In genomic region chr19:879711-880438, GRCh38 we compare ENCODE assay signal across 28 cellular contexts. TPM values are rescaled to one million over a fixed set of nuclear protein-coding genes. Genes with fewer than 3 reads are reported as not detected.
DNase-seq lines count a peak whose midpoint lies in the region; ATAC-seq, FAIRE-seq and TF ChIP-seq lines count a peak whose summit lies in the region.
"Had no signal": no experiment of that assay in that cellular context is flagged by ENCODE, and none has a peak within 500 bp of the region (broad histone marks: within the 10 kb centered on the region; RNA-seq: fewer than 3 reads in every experiment).

No MANE protein-coding gene starts in this region.

- H3K9me1 ChIP-seq in K562 (ENCODE audit: control insufficient read depth, insufficient read depth, low read length), result no peaks in the 10 kb centered on the region

- TF ChIP-seq EP300 in K562 (IDR thresholded peaks at IDR 0.05; ENCODE audit: low read length), result no peak

- dilution Hi-C loops in mammary epithelial cell (cut with HindIII; ENCODE audit: low sequenced_read_pairs), result no loop called here

- no peaks in the 10 kb centered on the region; the same call in 1 of the 2 replicates for H4K20me1 ChIP-seq in K562 (replicated peaks; ENCODE audit: control insufficient read depth, insufficient read depth, low read length)
- no peaks in the 10 kb centered on the region for H4K20me1 ChIP-seq in mammary epithelial cell (ENCODE audit: insufficient read depth, low read length)

- WGBS in K562 (ENCODE audit: insufficient coverage, low coverage, missing lambda C conversion rate), result 86% methylated on average over 25 of the region's 37 CpGs
- WGBS in mammary epithelial cell (ENCODE audit: low coverage, missing lambda C conversion rate), result 93% methylated on average over 20 of the region's 37 CpGs

- H3K4me1 ChIP-seq in K562 (replicated peaks in 1 of 2; ENCODE audit: control insufficient read depth in 2 of 2, insufficient read depth in 2 of 2, low read length in 2 of 2) (peaks cover 0 to 42% of the 10 kb centered on the region in 2 experiments; a peak in 2 of 5 replicates), upper lobe of right lung (no peaks in the 10 kb centered on the region), mammary epithelial cell (ENCODE audit: insufficient read depth, low read length) (peaks cover 12% of the 10 kb centered on the region)
- H3K4me1 ChIP-seq: BLaER1, SJSA1 had no signal

- no peaks in the 10 kb centered on the region for H3K27me3 ChIP-seq in H7 (ENCODE audit: control insufficient read depth, insufficient read depth, low read length)
- H3K27me3 ChIP-seq in K562 (ENCODE audit: control insufficient read depth in 2 of 2, insufficient read depth in 2 of 2, low read length in 2 of 2), result no peaks in the 10 kb centered on the region
- H3K27me3 ChIP-seq in upper lobe of right lung, result no peaks in the 10 kb centered on the region
- H3K27me3 ChIP-seq in mammary epithelial cell (ENCODE audit: insufficient read depth, low read length), result no peaks in the 10 kb centered on the region
- H3K27me3 ChIP-seq: BLaER1, SJSA1 had no signal

- no peak for TF ChIP-seq CTCF in K562 (IDR thresholded peaks at IDR 0.05 in 2 of 3, conservative IDR thresholded peaks at IDR 0.05 in 1 of 3; ENCODE audit: insufficient read depth in 2 of 3, low read depth in 1 of 3, low read length in 3 of 3)
- TF ChIP-seq CTCF in upper lobe of right lung (IDR thresholded peaks at IDR 0.05), result no peak
- no peak for TF ChIP-seq CTCF in mammary epithelial cell (conservative IDR thresholded peaks at IDR 0.05 in 1 of 2, IDR thresholded peaks at IDR 0.05 in 1 of 2; ENCODE audit: extremely low read depth in 1 of 2, insufficient read depth in 1 of 2, low read depth in 1 of 2, low read length in 2 of 2)

- TF ChIP-seq POLR2A in K562 (conservative IDR thresholded peaks at IDR 0.05), result no peak

- H3K4me2 ChIP-seq in K562 (ENCODE audit: insufficient read depth, low read length), result no peak overlapping the region
- no peak overlapping the region for H3K4me2 ChIP-seq in mammary epithelial cell (ENCODE audit: insufficient read depth, low read depth, low read length)
- H3K4me2 ChIP-seq: BLaER1, KMS-11, PC-9 had no signal

- BruUV-seq in K562 (replicated peaks; lab: Mats Ljungman, UMichigan), result no TSS peak
- no TSS peak for BruUV-seq in mammary epithelial cell (replicated peaks; lab: Mats Ljungman, UMichigan)

- H3K27ac ChIP-seq in K562 (ENCODE audit: extremely low read depth, low read depth, low read length) (no peak overlapping the region), upper lobe of right lung (no peak overlapping the region), mammary epithelial cell (ENCODE audit: insufficient read depth, low read depth, low read length) (no peak overlapping the region)
- H3K27ac ChIP-seq: BLaER1, KMS-11, PC-9, SJSA1 had no signal

- in situ Hi-C loops in K562 (cut with MboI), result no loop called here
- in situ Hi-C loops in mammary epithelial cell (cut with MboI; ENCODE audit: low sequenced_read_pairs in 2 of 2), result no loop called here

- DNase-seq in H7 (peak; percentile 77), K562 (ENCODE audit: extremely low read depth in 1 of 4, low spot score in 3 of 4) (peak in 1 of 4 experiments; percentile 39), left lobe of liver (ENCODE audit: low spot score) (no peak), upper lobe of right lung (peak; percentile 66), mammary epithelial cell (no peak)
- DNase-seq: CD4-positive, CD25-positive, alpha-beta regulatory T cell; DMS153; DND-41; IMR-90; MM.1S; NCI-H1417; NCI-H1694; NCI-H2029 treated with DMSO at 0.1 percent for 48 hours; NCI-H526 treated with DMSO at 0.1 percent for 48 hours; PC-9; Right ventricle myocardium superior had no signal

- H3K4me3 ChIP-seq in H7 (ENCODE audit: insufficient read depth, low read depth, low read length) (no peak overlapping the region), K562 (no peak overlapping the region), upper lobe of right lung (no peak overlapping the region), mammary epithelial cell (replicated peaks in 1 of 3; ENCODE audit: insufficient read depth in 1 of 3, low read depth in 2 of 3, low read length in 3 of 3) (no peak overlapping the region)
- H3K4me3 ChIP-seq: BLaER1, PC-9, SJSA1 had no signal

- H3K9me3 ChIP-seq in K562 (replicated peaks; ENCODE audit: control insufficient read depth, insufficient read depth, low read depth, low read length), result no peaks in the 10 kb centered on the region
- no peaks in the 10 kb centered on the region for H3K9me3 ChIP-seq in upper lobe of right lung
- H3K9me3 ChIP-seq in mammary epithelial cell (replicated peaks; ENCODE audit: insufficient read depth, low read length), result no peaks in the 10 kb centered on the region
- H3K9me3 ChIP-seq: BLaER1, SJSA1 had no signal

- ATAC-seq in K562 (peak; percentile 46), left lobe of liver (peak; percentile 8), upper lobe of right lung (no peak), GM21515 (IDR thresholded peaks at IDR 0.05; ENCODE audit: unreplicated experiment) (no peak), HG02884 (IDR thresholded peaks at IDR 0.05; ENCODE audit: unreplicated experiment) (no peak)

- POLR2A ChIA-PET in K562 (lab: Yijun Ruan, JAX), result interaction anchor here (0.6 to 3.1 kb wide), 6 partner anchors 11 to 363 kb away, joined by 3 to 11 read pairs (median 4); partner anchors contain the start of gene PTBP1

- H3K9ac ChIP-seq in K562 (ENCODE audit: insufficient read depth in 1 of 2, low read depth in 2 of 2, low read length in 2 of 2), result no peak overlapping the region
- H3K9ac ChIP-seq in mammary epithelial cell (ENCODE audit: insufficient read depth, low read length), result no peak overlapping the region
- H3K9ac ChIP-seq: BLaER1, KMS-11 had no signal

- no peak for TF ChIP-seq RAD21 in K562 (CRISPR knock-in tag; conservative IDR thresholded peaks at IDR 0.05 in 1 of 2, IDR thresholded peaks at IDR 0.05 in 1 of 2)

- no peak for FAIRE-seq in K562 (lab: Jason Lieb, UNC)
- FAIRE-seq: A204.1, GM18507, H1 had no signal

- H3K79me2 ChIP-seq in K562 (ENCODE audit: control insufficient read depth, insufficient read depth, low read length) (no peaks in the 10 kb centered on the region), mammary epithelial cell (ENCODE audit: insufficient read depth, low read length) (no peaks in the 10 kb centered on the region)

- H3K36me3 ChIP-seq in H7 (replicated peaks; ENCODE audit: control insufficient read depth, insufficient read depth, low read length) (peaks cover 5% of the 10 kb centered on the region), K562 (ENCODE audit: control insufficient read depth, insufficient read depth, low read length) (peaks cover 64% of the 10 kb centered on the region), upper lobe of right lung (peaks cover 54% of the 10 kb centered on the region), mammary epithelial cell (ENCODE audit: insufficient read depth, low read length) (no peaks in the 10 kb centered on the region)

- H2AFZ ChIP-seq in K562 (ENCODE audit: low read depth, low read length) (no peak overlapping the region), mammary epithelial cell (ENCODE audit: low read depth, low read length) (no peak overlapping the region)
- H2AFZ ChIP-seq: PC-9 had no signal

- CTCF ChIA-PET in K562 (lab: Yijun Ruan, JAX; ENCODE audit: low intra/inter-chr PET ratio), result no interaction called here
- CTCF ChIA-PET in mammary epithelial cell (lab: Charles Lee; ENCODE audit: low non-redundant PET), result no interaction called here

- intact Hi-C loops in K562 (cut with micrococcal nuclease) (no loop called here), upper lobe of right lung (cut with DNase I) (no loop called here), mammary epithelial cell (cut with micrococcal nuclease) (no loop called here)

RNA-seq across cellular contexts. Expression of gene MED16, which starts 13.1 kb away (rescaled TPM):
- total RNA-seq in H7 (2014; rRNA removed; shearing (Covaris generic)), result 29.5 and 36.2 TPM in 2 replicates
- total RNA-seq in K562 (2011; cell fraction: chromatin; rRNA removed; ENCODE audit: low replicate concordance), result 28.6 and 108 TPM in 2 replicates
- total RNA-seq in K562 (2011; cell fraction: nucleolus; rRNA removed), result 71.0 and 80.0 TPM in 2 replicates
- total RNA-seq in K562 (2011; cell fraction: nucleoplasm; rRNA removed), result 33.8 and 41.3 TPM in 2 replicates
- 15.6 and 22.1 TPM in 2 replicates for total RNA-seq in K562 (2014; rRNA removed)
- 1.2 and 1.8 TPM in 2 replicates for total RNA-seq in K562 (2014; rRNA removed; fragmentation: Illumina TruSeq; extraction: Trizol)
- total RNA-seq in K562 (2015; rRNA removed; fragmentation: Illumina TruSeq; extraction: Trizol), result 8.6 and 9.3 TPM in 2 replicates
- total RNA-seq in K562 (2021), result 59.6 and 59.9 TPM in 2 replicates
- polyA plus RNA-seq in K562 (2011; rRNA removed), result 10.3 and 26.2 TPM in 2 replicates
- polyA plus RNA-seq in K562 (2011; cell fraction: cytosol; rRNA removed), result 36.6 and 87.3 TPM in 2 replicates
- polyA plus RNA-seq in K562 (2011; cell fraction: nucleus; rRNA removed), result 34.7 and 60.1 TPM in 2 replicates
- polyA plus RNA-seq in K562 (2012), result 34.1 and 52.5 TPM in 2 replicates
- 7.1 and 20.0 TPM in 2 replicates for polyA plus RNA-seq in K562 (2014; fragmentation: Illumina TruSeq; extraction: Trizol)
- 1 to 10 TPM in 1 of 2 experiments, under 1 TPM in 1; 0.89 to 1.3 TPM for polyA plus RNA-seq in K562 (2014; fragmentation: Nextera tagmentation; extraction: Ambion mirVana)
- 21.2 and 30.2 TPM in 2 replicates for polyA plus RNA-seq in K562 (2014; rRNA removed)
- polyA minus RNA-seq in K562 (2011; rRNA and poly(A)+ RNA removed), result 10.3 and 15.6 TPM in 2 replicates
- polyA minus RNA-seq in K562 (2011; cell fraction: cytosol; rRNA and poly(A)+ RNA removed), result 72.1 and 84.4 TPM in 2 replicates
- polyA minus RNA-seq in K562 (2011; cell fraction: nucleus; rRNA and poly(A)+ RNA removed), result 33.7 and 37.4 TPM in 2 replicates
- total RNA-seq in left lobe of liver, result 36.3 TPM
- 51.8 TPM for total RNA-seq in upper lobe of right lung
- 10 to 100 TPM; 22.5 to 36.1 TPM for total RNA-seq in mammary epithelial cell
- 21.7 TPM for polyA plus RNA-seq in mammary epithelial cell
- 15.7 TPM for polyA minus RNA-seq in mammary epithelial cell

RNA-seq across cellular contexts. Expression of gene RNU6-9, which starts 13.4 kb away (rescaled TPM):
- not detected in 2 replicates for total RNA-seq in H7 (2014; rRNA removed; shearing (Covaris generic))
- not detected in 2 replicates for total RNA-seq in K562 (2011; cell fraction: chromatin; rRNA removed; ENCODE audit: low replicate concordance)
- total RNA-seq in K562 (2011; cell fraction: nucleolus; rRNA removed), result not detected in 2 replicates
- not detected in 2 replicates for total RNA-seq in K562 (2011; cell fraction: nucleoplasm; rRNA removed)
- total RNA-seq in K562 (2014; rRNA removed), result not detected in 2 replicates
- not detected in 2 replicates for total RNA-seq in K562 (2014; rRNA removed; fragmentation: Illumina TruSeq; extraction: Trizol)
- total RNA-seq in K562 (2015; rRNA removed; fragmentation: Illumina TruSeq; extraction: Trizol), result not detected in 2 replicates
- total RNA-seq in K562 (2021), result not detected in 2 replicates
- polyA plus RNA-seq in K562 (2011; rRNA removed), result not detected in 2 replicates
- not detected in 2 replicates for polyA plus RNA-seq in K562 (2011; cell fraction: cytosol; rRNA removed)
- polyA plus RNA-seq in K562 (2011; cell fraction: nucleus; rRNA removed), result not detected in 2 replicates
- not detected in 2 replicates for polyA plus RNA-seq in K562 (2012)
- polyA plus RNA-seq in K562 (2014; fragmentation: Illumina TruSeq; extraction: Trizol), result not detected in 2 replicates
- not detected for polyA plus RNA-seq in K562 (2014; fragmentation: Nextera tagmentation; extraction: Ambion mirVana)
- not detected in 2 replicates for polyA plus RNA-seq in K562 (2014; rRNA removed)
- under 0.01 TPM in 2 replicates for polyA minus RNA-seq in K562 (2011; rRNA and poly(A)+ RNA removed)
- polyA minus RNA-seq in K562 (2011; cell fraction: cytosol; rRNA and poly(A)+ RNA removed), result 667 TPM in 1 of 2 replicates, not detected in the other
- polyA minus RNA-seq in K562 (2011; cell fraction: nucleus; rRNA and poly(A)+ RNA removed), result under 0.01 TPM in 1 of 2 replicates, not detected in the other
- not detected for total RNA-seq in left lobe of liver
- not detected for total RNA-seq in upper lobe of right lung
- total RNA-seq in mammary epithelial cell, result not detected
- polyA plus RNA-seq in mammary epithelial cell, result not detected
- not detected for polyA minus RNA-seq in mammary epithelial cell
- total RNA-seq: CD4-positive, CD25-positive, alpha-beta regulatory T cell; H1; HT1080; IMR-90; NCI-H460; PC-9; Right ventricle myocardium superior; RPMI7951; SJSA1 had no signal
- polyA plus RNA-seq: AG04450; CD4-positive, CD25-positive, alpha-beta regulatory T cell; H1; IMR-90 had no signal

RNA-seq across cellular contexts. Expression of gene CFD, which starts 20.4 kb away (rescaled TPM):
- 1.4 and 1.5 TPM in 2 replicates for total RNA-seq in H7 (2014; rRNA removed; shearing (Covaris generic))
- total RNA-seq in K562 (2011; cell fraction: chromatin; rRNA removed; ENCODE audit: low replicate concordance), result 11.2 and 25.3 TPM in 2 replicates
- 23.0 and 26.8 TPM in 2 replicates for total RNA-seq in K562 (2011; cell fraction: nucleolus; rRNA removed)
- total RNA-seq in K562 (2011; cell fraction: nucleoplasm; rRNA removed), result 13.6 and 23.8 TPM in 2 replicates
- total RNA-seq in K562 (2014; rRNA removed), result 59.4 and 80.2 TPM in 2 replicates
- total RNA-seq in K562 (2014; rRNA removed; fragmentation: Illumina TruSeq; extraction: Trizol), result 3.1 TPM in 2 replicates
- 7.6 and 9.6 TPM in 2 replicates for total RNA-seq in K562 (2015; rRNA removed; fragmentation: Illumina TruSeq; extraction: Trizol)
- 49.3 and 50.9 TPM in 2 replicates for total RNA-seq in K562 (2021)
- 8.5 and 12.1 TPM in 2 replicates for polyA plus RNA-seq in K562 (2011; rRNA removed)
- polyA plus RNA-seq in K562 (2011; cell fraction: cytosol; rRNA removed), result 26.8 and 158 TPM in 2 replicates
- polyA plus RNA-seq in K562 (2011; cell fraction: nucleus; rRNA removed), result 8.1 and 19.5 TPM in 2 replicates
- 35.9 and 45.0 TPM in 2 replicates for polyA plus RNA-seq in K562 (2012)
- 2.6 and 3.6 TPM in 2 replicates for polyA plus RNA-seq in K562 (2014; fragmentation: Illumina TruSeq; extraction: Trizol)
- polyA plus RNA-seq in K562 (2014; fragmentation: Nextera tagmentation; extraction: Ambion mirVana), result under 1 TPM; 0.52 to 0.63 TPM
- polyA plus RNA-seq in K562 (2014; rRNA removed), result 52.0 and 54.1 TPM in 2 replicates
- 1.4 and 2.4 TPM in 2 replicates for polyA minus RNA-seq in K562 (2011; rRNA and poly(A)+ RNA removed)
- 20.8 and 31.8 TPM in 2 replicates for polyA minus RNA-seq in K562 (2011; cell fraction: cytosol; rRNA and poly(A)+ RNA removed)
- 6.1 and 7.4 TPM in 2 replicates for polyA minus RNA-seq in K562 (2011; cell fraction: nucleus; rRNA and poly(A)+ RNA removed)
- total RNA-seq in left lobe of liver, result 6.1 TPM
- total RNA-seq in upper lobe of right lung, result 153 TPM
- total RNA-seq in mammary epithelial cell, result 1 to 10 TPM in 1 of 2 donors, under 1 TPM in 1; 0.50 to 1.3 TPM
- 1.0 TPM for polyA plus RNA-seq in mammary epithelial cell
- polyA minus RNA-seq in mammary epithelial cell, result not detected
- total RNA-seq: HT1080 had no signal

RNA-seq across cellular contexts. Expression of gene ELANE, which starts 27.8 kb away (rescaled TPM):
- not detected in 2 replicates for total RNA-seq in H7 (2014; rRNA removed; shearing (Covaris generic))
- total RNA-seq in K562 (2011; cell fraction: chromatin; rRNA removed; ENCODE audit: low replicate concordance), result not detected in 2 replicates
- total RNA-seq in K562 (2011; cell fraction: nucleolus; rRNA removed), result not detected in 2 replicates
- not detected in 2 replicates for total RNA-seq in K562 (2011; cell fraction: nucleoplasm; rRNA removed)
- 0.37 TPM in 1 of 2 replicates, not detected in the other for total RNA-seq in K562 (2014; rRNA removed)
- total RNA-seq in K562 (2014; rRNA removed; fragmentation: Illumina TruSeq; extraction: Trizol), result not detected in 2 replicates
- not detected in 2 replicates for total RNA-seq in K562 (2015; rRNA removed; fragmentation: Illumina TruSeq; extraction: Trizol)
- total RNA-seq in K562 (2021), result not detected in 2 replicates
- not detected in 2 replicates for polyA plus RNA-seq in K562 (2011; rRNA removed)
- polyA plus RNA-seq in K562 (2011; cell fraction: cytosol; rRNA removed), result not detected in 2 replicates
- not detected in 2 replicates for polyA plus RNA-seq in K562 (2011; cell fraction: nucleus; rRNA removed)
- polyA plus RNA-seq in K562 (2012), result not detected in 2 replicates
- polyA plus RNA-seq in K562 (2014; fragmentation: Illumina TruSeq; extraction: Trizol), result not detected in 2 replicates
- polyA plus RNA-seq in K562 (2014; fragmentation: Nextera tagmentation; extraction: Ambion mirVana), result not detected
- polyA plus RNA-seq in K562 (2014; rRNA removed), result not detected in 2 replicates
- polyA minus RNA-seq in K562 (2011; rRNA and poly(A)+ RNA removed), result not detected in 2 replicates
- not detected in 2 replicates for polyA minus RNA-seq in K562 (2011; cell fraction: cytosol; rRNA and poly(A)+ RNA removed)
- polyA minus RNA-seq in K562 (2011; cell fraction: nucleus; rRNA and poly(A)+ RNA removed), result not detected in 2 replicates
- 0.58 TPM for total RNA-seq in left lobe of liver
- total RNA-seq in upper lobe of right lung, result 0.52 TPM
- not detected for total RNA-seq in mammary epithelial cell
- not detected for polyA plus RNA-seq in mammary epithelial cell
- not detected for polyA minus RNA-seq in mammary epithelial cell
- total RNA-seq: CD4-positive, CD25-positive, alpha-beta regulatory T cell; H1; HT1080; IMR-90; NCI-H460; PC-9; RPMI7951; SJSA1 had no signal
- polyA plus RNA-seq: AG04450; CD4-positive, CD25-positive, alpha-beta regulatory T cell; H1 had no signal

RNA-seq across cellular contexts. Expression of gene R3HDM4, which starts 33.1 kb away (rescaled TPM):
- 47.5 and 49.9 TPM in 2 replicates for total RNA-seq in H7 (2014; rRNA removed; shearing (Covaris generic))
- total RNA-seq in K562 (2011; cell fraction: chromatin; rRNA removed; ENCODE audit: low replicate concordance), result 66.6 and 166 TPM in 2 replicates
- 109 and 113 TPM in 2 replicates for total RNA-seq in K562 (2011; cell fraction: nucleolus; rRNA removed)
- total RNA-seq in K562 (2011; cell fraction: nucleoplasm; rRNA removed), result 92.6 and 119 TPM in 2 replicates
- 63.2 and 75.6 TPM in 2 replicates for total RNA-seq in K562 (2014; rRNA removed)
- total RNA-seq in K562 (2014; rRNA removed; fragmentation: Illumina TruSeq; extraction: Trizol), result 21.4 and 26.2 TPM in 2 replicates
- 44.6 and 46.1 TPM in 2 replicates for total RNA-seq in K562 (2015; rRNA removed; fragmentation: Illumina TruSeq; extraction: Trizol)
- total RNA-seq in K562 (2021), result 133 and 138 TPM in 2 replicates
- polyA plus RNA-seq in K562 (2011; rRNA removed), result 59.0 and 93.9 TPM in 2 replicates
- 105 and 207 TPM in 2 replicates for polyA plus RNA-seq in K562 (2011; cell fraction: cytosol; rRNA removed)
- polyA plus RNA-seq in K562 (2011; cell fraction: nucleus; rRNA removed), result 149 and 223 TPM in 2 replicates
- 85.0 and 165 TPM in 2 replicates for polyA plus RNA-seq in K562 (2012)
- polyA plus RNA-seq in K562 (2014; fragmentation: Illumina TruSeq; extraction: Trizol), result 87.6 and 109 TPM in 2 replicates
- 1 to 10 TPM; 3.2 to 5.6 TPM for polyA plus RNA-seq in K562 (2014; fragmentation: Nextera tagmentation; extraction: Ambion mirVana)
- polyA plus RNA-seq in K562 (2014; rRNA removed), result 140 and 154 TPM in 2 replicates
- polyA minus RNA-seq in K562 (2011; rRNA and poly(A)+ RNA removed), result 11.6 and 16.6 TPM in 2 replicates
- polyA minus RNA-seq in K562 (2011; cell fraction: cytosol; rRNA and poly(A)+ RNA removed), result 30.8 and 60.9 TPM in 2 replicates
- 22.8 and 25.2 TPM in 2 replicates for polyA minus RNA-seq in K562 (2011; cell fraction: nucleus; rRNA and poly(A)+ RNA removed)
- total RNA-seq in left lobe of liver, result 20.9 TPM
- total RNA-seq in upper lobe of right lung, result 50.7 TPM
- 10 to 100 TPM; 39.3 to 53.1 TPM for total RNA-seq in mammary epithelial cell
- 40.1 TPM for polyA plus RNA-seq in mammary epithelial cell
- polyA minus RNA-seq in mammary epithelial cell, result 24.4 TPM

Comparison
In these comparisons a context has a peak if more than half of its experiments do, and no peak if none do; other contexts are left out.
1. DNase-seq: peak in H7 (single experiment) and upper lobe of right lung (single experiment); none in left lobe of liver (single experiment) and mammary epithelial cell (single experiment).
2. ATAC-seq: peak in K562 (single experiment) and left lobe of liver (single experiment); none in upper lobe of right lung (single experiment), GM21515 (single experiment) and HG02884 (single experiment).